19 cellular contexts compared by ENCODE assay signal in genomic region chr2:89763581-89764485, GRCh38.
DNase-seq lines count a peak whose midpoint lies in the region; ATAC-seq, FAIRE-seq and TF ChIP-seq lines count a peak whose summit lies in the region.
"Had no signal": no experiment of that assay in that cellular context is flagged by ENCODE, and none has a peak within 500 bp of the region (broad histone marks: within the 10 kb centered on the region; RNA-seq: fewer than 3 reads in every experiment).

No MANE protein-coding gene starts in this region.

- no peak for TF ChIP-seq EP300 in ovary (IDR thresholded peaks at IDR 0.05)

- H3K9me3 ChIP-seq in iPS-15b (ENCODE audit: control insufficient read depth, insufficient read depth, low read length), result peaks cover 7% of the 10 kb centered on the region
- H3K9me3 ChIP-seq in ovary, result peaks cover 0 to 10% of the 10 kb centered on the region in 2 donors
- H3K9me3 ChIP-seq: transverse colon had no signal

- TF ChIP-seq POLR2A in ovary (IDR thresholded peaks at IDR 0.05) (no peak), GM12891 (IDR thresholded peaks at IDR 0.05; ENCODE audit: low read depth, low read length) (no peak)

- ATAC-seq in Right ventricle myocardium superior (ENCODE audit: poor library complexity) (no peak), GM21515 (IDR thresholded peaks at IDR 0.05; ENCODE audit: unreplicated experiment) (no peak)
- ATAC-seq: left lobe of liver; stimulated activated memory B cell treated with anti-CD40 and anti-IgM and Interleukin-4, amounts not matched to agents 10 μg/mL and 1 μg/mL and 100 μg/mL, for 72 hours; T-cell had no signal

- no peak for TF ChIP-seq CTCF in ovary (IDR thresholded peaks at IDR 0.05)

- H3K36me3 ChIP-seq in iPS-15b (ENCODE audit: control insufficient read depth, insufficient read depth, low read length), result no peaks in the 10 kb centered on the region
- no peaks in the 10 kb centered on the region for H3K36me3 ChIP-seq in ovary
- H3K36me3 ChIP-seq: transverse colon had no signal

- H3K4me3 ChIP-seq in iPS-15b (ENCODE audit: low read depth, low read length) (peak overlapping the region; percentile 26), ovary (no peak overlapping the region)
- H3K4me3 ChIP-seq: transverse colon had no signal

- DNase-seq in Right ventricle myocardium superior (peak; percentile 40), cardiac septum (ENCODE audit: low spot score) (no peak), ovary (peak in 3 of 5 donors; percentile 15 to 33 (median 23)), GM12891 (ENCODE audit: insufficient read length, low spot score) (no peak), NCI-H2029 (lab: John Stamatoyannopoulos, UW) (no peak), globus pallidus (ENCODE audit: low spot score) (no peak)
- DNase-seq: amygdala; cerebellar nuclear complex; hypothalamus; NCI-H1436 treated with DMSO at 0.1 percent for 48 hours; NCI-H345; NK-92 treated with Interleukin-12 subunit alpha and Interleukin-12 subunit beta, amount 100 ng/mL, for 24 hours; stimulated activated CD4-positive, alpha-beta T cell treated with anti-CD3 and anti-CD28 coated beads, Interleukin-12 subunit alpha, Interleukin-12 subunit beta, amount 100 ng/mL, for 4 hours; T-cell; transverse colon had no signal

- no peak for FAIRE-seq in GM12891 (lab: Jason Lieb, UNC)

- no peaks in the 10 kb centered on the region for H3K4me1 ChIP-seq in iPS-15b (ENCODE audit: control insufficient read depth, insufficient read depth, low read length)
- no peaks in the 10 kb centered on the region for H3K4me1 ChIP-seq in ovary (ENCODE audit: insufficient read depth)

- H3K27ac ChIP-seq in ovary, result no peak overlapping the region
- H3K27ac ChIP-seq: transverse colon had no signal

- WGBS in ovary, 3 donors, result 82 to 86% (median 84%) methylated on average over 29 of the region's 29 CpGs

- peaks cover 13% of the 10 kb centered on the region for H3K27me3 ChIP-seq in iPS-15b (ENCODE audit: control insufficient read depth, insufficient read depth, low read length)
- H3K27me3 ChIP-seq in ovary, result no peaks in the 10 kb centered on the region

- H3K9ac ChIP-seq in iPS-15b (ENCODE audit: low read depth, low read length), result no peak overlapping the region

- intact Hi-C loops in Right ventricle myocardium superior (cut with DNase I) (no loop called here), cardiac septum (cut with DNase I) (no loop called here), ovary (cut with DNase I) (no loop called here)

TF ChIP-seq in GM12891, 5 proteins besides CTCF, POLR2A, EP300 and RAD21:
- no peak for TF ChIP-seq SPI1 (IDR thresholded peaks at IDR 0.05; ENCODE audit: low read depth, low read length)
- no peak for TF ChIP-seq POLR2AphosphoS5 (IDR thresholded peaks at IDR 0.05; ENCODE audit: low read depth, low read length)
- no peak for TF ChIP-seq PAX5 (IDR thresholded peaks at IDR 0.05; ENCODE audit: insufficient read depth, low read length, severe bottlenecking)
- TF ChIP-seq POU2F2 (IDR thresholded peaks at IDR 0.05; ENCODE audit: low read depth, low read length), result no peak
- no peak for TF ChIP-seq TAF1 (IDR thresholded peaks at IDR 0.05; ENCODE audit: low read depth, low read length)

Comparison
In these comparisons a context has a peak if more than half of its experiments do, and no peak if none do; other contexts are left out.
1. DNase-seq: peak in Right ventricle myocardium superior (single experiment) and ovary (3 of 5); none in cardiac septum (single experiment), GM12891 (single experiment), NCI-H2029 (single experiment) and globus pallidus (single experiment).